1 cellular context compared by ENCODE assay signal in genomic region chr9:137140151-137141012, GRCh38.
A peak's percentile ranks its signal among the peaks of the same experiment; 100 is the strongest.
TF ChIP-seq lines count a peak whose summit lies in the region.

No MANE protein-coding gene starts in this region.

TF ChIP-seq in HepG2, 621 proteins besides CTCF, POLR2A, EP300 and RAD21:
- TF ChIP-seq REST (IDR thresholded peaks at IDR 0.05; ENCODE audit: borderline replicate concordance in 1 of 2, low read depth in 1 of 2, low read length in 2 of 2): peak in 1 of 2 experiments; percentile 17; a peak in 2 of 4 replicates
- no peak for TF ChIP-seq CSRNP2 (CRISPR knock-in tag; conservative IDR thresholded peaks at IDR 0.05; ENCODE audit: low read depth)
- no peak for TF ChIP-seq ZNF567 (CRISPR knock-in tag; IDR thresholded peaks at IDR 0.05; ENCODE audit: borderline replicate concordance)
- TF ChIP-seq ZNF431 (CRISPR knock-in tag; IDR thresholded peaks at IDR 0.05; ENCODE audit: borderline replicate concordance, low read depth): no peak
- TF ChIP-seq HCFC1 (IDR thresholded peaks at IDR 0.05; ENCODE audit: low read depth, low read length): no peak
- no peak for TF ChIP-seq NR3C1 (CRISPR knock-in tag; IDR thresholded peaks at IDR 0.05)
- no peak for TF ChIP-seq FOXK1 (CRISPR knock-in tag; IDR thresholded peaks at IDR 0.05; ENCODE audit: borderline replicate concordance, low read depth)
- TF ChIP-seq ZFP36L1 (CRISPR knock-in tag; IDR thresholded peaks at IDR 0.05): no peak
- peak; percentile 80 for TF ChIP-seq MNT (IDR thresholded peaks at IDR 0.05)
